Comparison of ENCODE assay signal across 29 cellular contexts in the genomic region with DNA sequence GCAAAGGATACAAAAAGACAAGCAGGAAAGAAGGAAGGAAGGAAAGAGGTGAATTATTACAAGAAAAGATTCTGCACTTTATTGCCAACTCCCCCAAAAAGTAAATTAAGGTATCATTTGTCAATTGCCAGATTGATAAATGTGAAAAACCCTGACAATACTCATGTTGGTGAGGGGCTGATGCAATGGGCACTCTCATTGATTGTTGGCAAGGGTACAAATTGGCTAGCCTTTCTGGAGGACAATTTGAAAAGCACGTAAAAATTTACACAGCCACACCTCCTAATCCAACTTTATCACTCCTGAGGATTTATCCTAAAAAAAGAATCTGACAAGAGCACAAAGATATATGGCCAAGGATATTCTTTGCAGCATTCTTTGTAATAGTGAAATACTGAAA. TPM values are rescaled to one million over a fixed set of nuclear protein-coding genes. Genes with fewer than 3 reads are reported as not detected.
"Had no signal": no experiment of that assay in that cellular context is flagged by ENCODE, and none has a peak within 500 bp of the region (broad histone marks: within the 10 kb centered on the region; RNA-seq: fewer than 3 reads in every experiment).

No MANE protein-coding gene starts in this region.

- FAIRE-seq: islet of Langerhans had no signal

- H3K4me3 Mint-ChIP-seq: nephron progenitor cell had no signal

- H3K27ac Mint-ChIP-seq: stimulated activated naive CD8-positive, alpha-beta T cell treated with anti-CD3 and anti-CD28 coated beads, Interleukin-15, amount 100 ng/mL, for 72 hours had no signal

- H3K27me3 Mint-ChIP-seq: naive thymus-derived CD4-positive, alpha-beta T cell; stimulated activated naive CD8-positive, alpha-beta T cell treated with anti-CD3 and anti-CD28 coated beads, Interleukin-15, amount 100 ng/mL, for 72 hours had no signal

- DNase-seq: dermis blood vessel endothelial cell; effector memory CD4-positive, alpha-beta T cell; erythroblast; esophagus squamous epithelium; foreskin melanocyte; glutamatergic neuron; heart right ventricle; hippocampal formation; left cardiac atrium; left lung; mammary epithelial cell; mesendoderm; midbrain; naive thymus-derived CD4-positive, alpha-beta T cell; nephron progenitor cell; nucleus accumbens; sigmoid colon; spleen; stimulated activated CD4-positive, alpha-beta T cell treated with anti-CD3 and anti-CD28 coated beads, Interleukin-4, amount 100 ng/mL, for 1 hour; stimulated activated CD8-positive, alpha-beta memory T cell treated with anti-CD3 and anti-CD28 coated beads, Interleukin-4, amount 100 ng/mL, for 48 hours; stimulated activated naive CD4-positive, alpha-beta T cell; stimulated activated naive CD8-positive, alpha-beta T cell treated with anti-CD3 and anti-CD28 coated beads, Interleukin-15, amount 100 ng/mL, for 72 hours; transverse colon; upper lobe of right lung; uterus had no signal

- ATAC-seq: heart right ventricle; left cardiac atrium; left lung; naive thymus-derived CD4-positive, alpha-beta T cell; stimulated activated naive CD8-positive, alpha-beta T cell treated with anti-CD3 and anti-CD28 coated beads, Interleukin-15, amount 100 ng/mL, for 72 hours; upper lobe of right lung had no signal

- H3K9me3 Mint-ChIP-seq: nephron progenitor cell; stimulated activated naive CD8-positive, alpha-beta T cell treated with anti-CD3 and anti-CD28 coated beads, Interleukin-15, amount 100 ng/mL, for 72 hours had no signal

RNA-seq across cellular contexts. Expression of a gene that starts 47.7 kb away (rescaled TPM):
- total RNA-seq: dermis blood vessel endothelial cell, kidney epithelial cell, mammary epithelial cell, osteocyte, skeletal muscle tissue had no signal
